In the genomic region with DNA sequence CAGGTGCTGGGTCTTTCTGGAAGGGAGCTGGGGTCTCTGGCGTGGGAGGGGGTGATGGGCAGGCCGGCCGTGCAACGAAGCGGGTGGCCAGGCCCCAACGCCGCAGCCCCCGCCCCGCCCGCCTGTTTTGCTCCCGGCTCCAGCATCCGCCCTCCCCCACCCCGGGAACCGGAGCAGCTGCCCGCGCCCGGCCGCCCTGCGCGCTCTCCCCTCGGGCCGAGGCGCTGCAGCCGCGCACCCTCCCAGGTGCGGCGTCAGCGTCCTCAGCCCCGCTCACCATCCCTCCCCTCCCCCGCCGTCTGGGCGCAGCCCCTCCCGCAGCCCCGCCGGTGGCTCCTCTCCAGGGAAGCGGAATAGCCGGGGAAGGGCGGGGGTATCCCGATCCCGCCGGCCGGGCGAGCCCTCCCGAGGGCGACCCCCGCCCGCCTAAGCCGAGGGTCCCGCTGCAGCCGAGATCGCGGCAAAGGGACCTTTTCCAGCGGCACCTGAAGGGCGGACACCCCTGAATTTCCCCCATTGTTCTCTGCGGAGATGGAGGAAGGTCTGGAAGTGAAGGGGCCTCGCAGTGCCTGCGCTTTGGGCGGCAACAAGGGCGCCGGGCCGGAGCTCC, we compare ENCODE assay signal across 10 cellular contexts. TPM values are rescaled to one million over a fixed set of nuclear protein-coding genes. Genes with fewer than 3 reads are reported as not detected.
DNase-seq lines count a peak whose midpoint lies in the region; ATAC-seq and TF ChIP-seq lines count a peak whose summit lies in the region.
"Had no signal": no experiment of that assay in that cellular context is flagged by ENCODE, and none has a peak within 500 bp of the region (broad histone marks: within the 10 kb centered on the region; RNA-seq: fewer than 3 reads in every experiment).

No MANE protein-coding gene starts in this region.

- H3K36me3 ChIP-seq in tibial nerve: peaks cover 0 to 6% (median 0%) of the 10 kb centered on the region in 3 donors

- TF ChIP-seq EP300 in tibial nerve (IDR thresholded peaks at IDR 0.05): no peak

- peaks cover 60% of the 10 kb centered on the region for H3K27me3 Mint-ChIP-seq in activated T-cell treated with anti-CD3 and anti-CD28 coated beads, Interleukin-2, amount 50 U/mL, for 24 hours

- TF ChIP-seq POLR2A in tibial nerve (IDR thresholded peaks at IDR 0.05): no peak

- H3K4me3 Mint-ChIP-seq in activated T-cell treated with anti-CD3 and anti-CD28 coated beads, Interleukin-2, amount 50 U/mL, for 24 hours: peak overlapping the region; percentile 41

- H3K36me3 Mint-ChIP-seq in activated T-cell treated with anti-CD3 and anti-CD28 coated beads, Interleukin-2, amount 50 U/mL, for 24 hours (ENCODE audit: low read depth): no peaks in the 10 kb centered on the region

- peaks cover 0 to 16% (median under 1%) of the 10 kb centered on the region in 4 donors for H3K9me3 ChIP-seq in tibial nerve

- no peak overlapping the region for H3K27ac Mint-ChIP-seq in activated T-cell treated with anti-CD3 and anti-CD28 coated beads, Interleukin-2, amount 50 U/mL, for 24 hours

- no peaks in the 10 kb centered on the region for H3K9me3 Mint-ChIP-seq in activated T-cell treated with anti-CD3 and anti-CD28 coated beads, Interleukin-2, amount 50 U/mL, for 24 hours

- no peak for DNase-seq in activated T-cell treated with anti-CD3 and anti-CD28 coated beads, Interleukin-2, amount 50 U/mL, for 24 hours
- no peak for DNase-seq in activated T-cell treated with anti-CD3 and anti-CD28 coated beads, Interleukin-2, amount 50 U/mL, for 1 hour
- DNase-seq in left lobe of liver (ENCODE audit: low spot score) (peak; percentile 34), tibial nerve (ENCODE audit: low spot score in 2 of 2) (no peak), hepatic stellate cell (ENCODE audit: low spot score) (no peak)
- DNase-seq: activated CD4-positive, alpha-beta T cell treated with anti-CD3 and anti-CD28 coated beads for 1 hour had no signal

- ATAC-seq in left lobe of liver: peak; percentile 14
- ATAC-seq in esophagus mucosa: no peak
- ATAC-seq in HG03442 (IDR thresholded peaks at IDR 0.05; ENCODE audit: unreplicated experiment): no peak

- peak overlapping the region; percentile 81 for H3K27ac ChIP-seq in angular gyrus (ENCODE audit: low read depth, low read length)
- peak overlapping the region; percentile 60 to 91 (median 66) for H3K27ac ChIP-seq in tibial nerve

- H3K4me1 ChIP-seq in tibial nerve: peaks cover 0 to 30% (median 8%) of the 10 kb centered on the region in 4 donors

- TF ChIP-seq CTCF in tibial nerve (IDR thresholded peaks at IDR 0.05): no peak

- 1% methylated on average over 24 to 32 of the region's 61 CpGs for WGBS in tibial nerve, 2 donors

- H3K4me3 ChIP-seq in tibial nerve: peak overlapping the region; percentile 26 to 62 (median 32)

- peaks cover 0 to 66% of the 10 kb centered on the region in 2 donors for H3K27me3 ChIP-seq in tibial nerve

- H3K4me1 Mint-ChIP-seq in activated T-cell treated with anti-CD3 and anti-CD28 coated beads, Interleukin-2, amount 50 U/mL, for 24 hours (ENCODE audit: low read depth): peaks cover 9% of the 10 kb centered on the region

RNA-seq across cellular contexts. Expression of a gene that starts 0.5 kb away (rescaled TPM):
- total RNA-seq in left lobe of liver (1.1 TPM), tibial nerve (10 to 100 TPM; 31.9 to 82.2 (median 45.3) TPM), esophagus mucosa (0.12 TPM)

RNA-seq across cellular contexts. Expression of a gene that starts 49.1 kb away (rescaled TPM):
- 1,805 TPM for total RNA-seq in left lobe of liver
- total RNA-seq in tibial nerve: under 1 TPM in 1 of 4 donors, not detected in 3; 0.30 TPM
- total RNA-seq in esophagus mucosa: not detected
- total RNA-seq: myocyte had no signal

Comparison
In these comparisons a context has a peak if more than half of its experiments do, and no peak if none do; other contexts are left out.
1. RNA of a gene that starts 0.5 kb away (total RNA-seq): 31.9 to 82.2 TPM in tibial nerve; 1.1 TPM in left lobe of liver (single experiment) and 0.12 TPM in esophagus mucosa (single experiment); every median in the first group is over 10 times any median in the second.
2. RNA of a gene that starts 49.1 kb away (total RNA-seq): 1,805 TPM in left lobe of liver (single experiment); 0.30 TPM in tibial nerve and not detected in esophagus mucosa (single experiment); every median in the first group is over 1,000 times any median in the second.